29 cellular contexts compared by ENCODE assay signal in genomic region chr9:98609646-98610045, GRCh38.
"Had no signal": no experiment of that assay in that cellular context is flagged by ENCODE, and none has a peak within 500 bp of the region (broad histone marks: within the 10 kb centered on the region; RNA-seq: fewer than 3 reads in every experiment).

No MANE protein-coding gene starts in this region.

- DNase-seq: cerebellar nuclear complex; cortex of kidney; effector CD8-positive, alpha-beta T cell; endodermal cell; foreskin melanocyte; glutamatergic neuron; heart right ventricle; hippocampal formation; left cardiac atrium; left lung; mesenchymal stem cell; mucosa of descending colon; naive B cell; right lobe of liver; small intestine; stimulated activated CD4-positive, alpha-beta T cell treated with anti-CD3 and anti-CD28 coated beads, Interleukin-12 subunit alpha, Interleukin-12 subunit beta, amount 100 ng/mL, for 4 hours; stimulated activated CD4-positive, alpha-beta T cell treated with anti-CD3 and anti-CD28 coated beads, Interleukin-2, amount 100 ng/mL, for 24 hours; stimulated activated CD4-positive, alpha-beta T cell treated with anti-CD3 and anti-CD28 coated beads, Interleukin-4, amount 100 ng/mL, for 24 hours; stimulated activated naive CD4-positive, alpha-beta T cell treated with Interleukin-2 at 50 U/mL for 16 hours; stomach; tibial artery; upper lobe of left lung had no signal

- H3K9me3 Mint-ChIP-seq: endodermal cell; mesothelial cell of epicardium; naive B cell; natural killer cell treated with Interleukin-12 subunit alpha and Interleukin-12 subunit beta and Interleukin-15 and Interleukin-18, amount 100 ng/mL, for 72 hours; neural crest cell; stimulated activated effector memory CD8-positive, alpha-beta T cell treated with anti-CD3 and anti-CD28 coated beads, Interleukin-12 subunit alpha, Interleukin-12 subunit beta, amount 100 ng/mL, for 72 hours had no signal

- H3K27me3 ChIP-seq: esophagus muscularis mucosa, left lung, right lobe of liver, upper lobe of left lung had no signal

- H3K4me1 ChIP-seq: heart right ventricle, left lung, parathyroid adenoma, right lobe of liver, stomach, tibial artery, upper lobe of left lung had no signal

- H3K4me3 ChIP-seq: esophagus muscularis mucosa, heart right ventricle, left lung, mucosa of descending colon, right lobe of liver, stomach, tibial artery, upper lobe of left lung had no signal

- H3K9me3 ChIP-seq: esophagus muscularis mucosa, heart right ventricle, left lung, mucosa of descending colon, right lobe of liver, stomach, tibial artery, upper lobe of left lung had no signal

- H3K4me1 Mint-ChIP-seq: naive B cell; stimulated activated effector memory CD8-positive, alpha-beta T cell treated with anti-CD3 and anti-CD28 coated beads, Interleukin-12 subunit alpha, Interleukin-12 subunit beta, amount 100 ng/mL, for 72 hours had no signal

- H3K36me3 ChIP-seq: esophagus muscularis mucosa, heart right ventricle, left lung, right lobe of liver, stomach, tibial artery, upper lobe of left lung had no signal

- ATAC-seq: heart right ventricle; left cardiac atrium; left lung; mucosa of descending colon; natural killer cell treated with Interleukin-12 subunit alpha and Interleukin-12 subunit beta and Interleukin-15 and Interleukin-18, amount 100 ng/mL, for 72 hours; stimulated activated effector memory CD8-positive, alpha-beta T cell treated with anti-CD3 and anti-CD28 coated beads, Interleukin-12 subunit alpha, Interleukin-12 subunit beta, amount 100 ng/mL, for 72 hours had no signal

- H3K27ac ChIP-seq: esophagus muscularis mucosa, heart right ventricle, left lung, parathyroid adenoma, right lobe of liver, stomach, tibial artery, upper lobe of left lung had no signal

- H3K4me3 Mint-ChIP-seq: endodermal cell; mesothelial cell of epicardium; naive B cell; natural killer cell treated with Interleukin-12 subunit alpha and Interleukin-12 subunit beta and Interleukin-15 and Interleukin-18, amount 100 ng/mL, for 72 hours; neural crest cell; stimulated activated effector memory CD8-positive, alpha-beta T cell treated with anti-CD3 and anti-CD28 coated beads, Interleukin-12 subunit alpha, Interleukin-12 subunit beta, amount 100 ng/mL, for 72 hours had no signal

- H3K36me3 Mint-ChIP-seq: mesothelial cell of epicardium; naive B cell; natural killer cell treated with Interleukin-12 subunit alpha and Interleukin-12 subunit beta and Interleukin-15 and Interleukin-18, amount 100 ng/mL, for 72 hours; stimulated activated effector memory CD8-positive, alpha-beta T cell treated with anti-CD3 and anti-CD28 coated beads, Interleukin-12 subunit alpha, Interleukin-12 subunit beta, amount 100 ng/mL, for 72 hours had no signal

- H3K27ac Mint-ChIP-seq: endodermal cell; mesothelial cell of epicardium; natural killer cell treated with Interleukin-12 subunit alpha and Interleukin-12 subunit beta and Interleukin-15 and Interleukin-18, amount 100 ng/mL, for 72 hours; progenitor cell of endocrine pancreas; stimulated activated effector memory CD8-positive, alpha-beta T cell treated with anti-CD3 and anti-CD28 coated beads, Interleukin-12 subunit alpha, Interleukin-12 subunit beta, amount 100 ng/mL, for 72 hours had no signal

- H3K9ac ChIP-seq: parathyroid adenoma had no signal
